Comparison of ENCODE assay signal across 17 cellular contexts in the genomic region with DNA sequence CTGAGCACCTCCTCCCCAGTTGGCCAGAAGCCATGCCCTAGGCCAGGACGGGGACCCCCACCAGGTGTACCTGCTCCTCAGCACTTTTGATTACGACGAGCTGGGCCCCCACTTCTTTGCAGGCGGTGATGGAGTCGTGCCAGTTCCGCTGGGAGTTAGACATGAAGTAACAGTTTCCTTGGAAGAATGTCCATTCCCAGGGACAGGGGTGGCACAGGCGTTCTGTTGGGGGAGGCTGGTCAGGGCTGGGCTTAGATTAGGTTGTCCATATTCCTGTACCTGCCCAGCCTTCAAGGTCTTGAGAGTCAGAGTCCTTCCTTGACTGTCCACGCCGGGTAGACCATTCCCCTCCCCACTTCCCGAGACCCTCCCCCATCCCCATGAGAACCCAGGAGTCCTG. TPM values are rescaled to one million over a fixed set of nuclear protein-coding genes. Genes with fewer than 3 reads are reported as not detected.
DNase-seq lines count a peak whose midpoint lies in the region; ATAC-seq lines count a peak whose summit lies in the region.
"Had no signal": no experiment of that assay in that cellular context is flagged by ENCODE, and none has a peak within 500 bp of the region (broad histone marks: within the 10 kb centered on the region; RNA-seq: fewer than 3 reads in every experiment).

No MANE protein-coding gene starts in this region.

- H3K4me1 Mint-ChIP-seq in activated T-cell treated with anti-CD3 and anti-CD28 coated beads, Interleukin-2, amount 50 U/mL, for 24 hours (ENCODE audit: low read depth): peaks cover 14% of the 10 kb centered on the region
- H3K4me1 Mint-ChIP-seq in activated T-cell treated with anti-CD3 and anti-CD28 coated beads, Interleukin-2, amount 50 U/mL, for 72 hours (ENCODE audit: low read depth): peaks cover 10% of the 10 kb centered on the region
- peaks cover 81% of the 10 kb centered on the region for H3K4me1 Mint-ChIP-seq in dendritic cell treated with granulocyte-macrophage colony-stimulating factor and Interleukin-4, amounts not matched to agents 40 ng/mL and 50 ng/mL, for 4 days (ENCODE audit: low read depth)
- no peaks in the 10 kb centered on the region for H3K4me1 Mint-ChIP-seq in effector memory CD8-positive, alpha-beta T cell (ENCODE audit: low read depth in 2 of 2)

- intact Hi-C loops in dendritic cell treated with granulocyte-macrophage colony-stimulating factor and Interleukin-4, amounts not matched to agents 40 ng/mL and 50 ng/mL, for 4 days (cut with micrococcal nuclease): loop anchor here (5.0 kb wide), 1 partner anchor 37 kb away; no protein-coding TSS in a partner anchor
- intact Hi-C loops in posterior vena cava (cut with DNase I): loop anchor here in 1 of 2 donors (1.0 kb wide), 1 partner anchor 34 kb away; no protein-coding TSS in a partner anchor

- no peaks in the 10 kb centered on the region for H3K36me3 Mint-ChIP-seq in activated T-cell treated with anti-CD3 and anti-CD28 coated beads, Interleukin-2, amount 50 U/mL, for 24 hours (ENCODE audit: low read depth)
- peaks cover 3% of the 10 kb centered on the region in 2 donors for H3K36me3 Mint-ChIP-seq in activated T-cell treated with anti-CD3 and anti-CD28 coated beads, Interleukin-2, amount 50 U/mL, for 72 hours (ENCODE audit: insufficient read depth in 2 of 2)
- H3K36me3 Mint-ChIP-seq in dendritic cell treated with granulocyte-macrophage colony-stimulating factor and Interleukin-4, amounts not matched to agents 40 ng/mL and 50 ng/mL, for 4 days (ENCODE audit: low read depth): peaks cover 75% of the 10 kb centered on the region
- H3K36me3 Mint-ChIP-seq in effector memory CD8-positive, alpha-beta T cell (ENCODE audit: insufficient read depth): no peaks in the 10 kb centered on the region

- H3K27ac Mint-ChIP-seq in activated T-cell treated with anti-CD3 and anti-CD28 coated beads, Interleukin-2, amount 50 U/mL, for 24 hours: no peak overlapping the region
- H3K27ac Mint-ChIP-seq in activated T-cell treated with anti-CD3 and anti-CD28 coated beads, Interleukin-2, amount 50 U/mL, for 72 hours: no peak overlapping the region
- H3K27ac Mint-ChIP-seq in dendritic cell treated with granulocyte-macrophage colony-stimulating factor and Interleukin-4, amounts not matched to agents 40 ng/mL and 50 ng/mL, for 4 days: peak overlapping the region; percentile 71
- no peak overlapping the region for H3K27ac Mint-ChIP-seq in effector memory CD8-positive, alpha-beta T cell
- H3K27ac Mint-ChIP-seq: CD4-positive, alpha-beta T cell had no signal

- DNase-seq in activated T-cell treated with anti-CD3 and anti-CD28 coated beads, Interleukin-2, amount 50 U/mL, for 24 hours: peak; percentile 28
- DNase-seq in activated T-cell treated with anti-CD3 and anti-CD28 coated beads, Interleukin-2, amount 50 U/mL, for 72 hours: no peak
- DNase-seq in posterior vena cava (ENCODE audit: low spot score) (peak; percentile 67), DMS 273 (lab: John Stamatoyannopoulos, UW; ENCODE audit: unreplicated experiment) (no peak)
- DNase-seq in effector memory CD8-positive, alpha-beta T cell: no peak
- DNase-seq: C1 segment of cervical spinal cord; Calu3; CD4-positive, alpha-beta T cell; GOT3 had no signal

- H3K9me3 Mint-ChIP-seq in activated T-cell treated with anti-CD3 and anti-CD28 coated beads, Interleukin-2, amount 50 U/mL, for 24 hours: peaks cover 4% of the 10 kb centered on the region
- peaks cover 2 to 3% of the 10 kb centered on the region in 2 donors for H3K9me3 Mint-ChIP-seq in activated T-cell treated with anti-CD3 and anti-CD28 coated beads, Interleukin-2, amount 50 U/mL, for 72 hours
- no peaks in the 10 kb centered on the region for H3K9me3 Mint-ChIP-seq in dendritic cell treated with granulocyte-macrophage colony-stimulating factor and Interleukin-4, amounts not matched to agents 40 ng/mL and 50 ng/mL, for 4 days
- H3K9me3 Mint-ChIP-seq in effector memory CD8-positive, alpha-beta T cell: peaks cover 2 to 5% of the 10 kb centered on the region in 2 donors

- ATAC-seq in activated T-cell treated with anti-CD3 and anti-CD28 coated beads, Interleukin-2, amount 50 U/mL, for 72 hours (replicated peaks in 1 of 2): no peak
- ATAC-seq in HG02642 (IDR thresholded peaks at IDR 0.05; ENCODE audit: poor library complexity, unreplicated experiment) (no peak), GM21390 (IDR thresholded peaks at IDR 0.05; ENCODE audit: unreplicated experiment) (no peak)
- ATAC-seq in effector memory CD8-positive, alpha-beta T cell (replicated peaks): no peak
- ATAC-seq: HepG2 had no signal

- no peak overlapping the region for H3K4me3 Mint-ChIP-seq in activated T-cell treated with anti-CD3 and anti-CD28 coated beads, Interleukin-2, amount 50 U/mL, for 24 hours
- H3K4me3 Mint-ChIP-seq in activated T-cell treated with anti-CD3 and anti-CD28 coated beads, Interleukin-2, amount 50 U/mL, for 72 hours: no peak overlapping the region
- peak overlapping the region; percentile 77 for H3K4me3 Mint-ChIP-seq in dendritic cell treated with granulocyte-macrophage colony-stimulating factor and Interleukin-4, amounts not matched to agents 40 ng/mL and 50 ng/mL, for 4 days
- no peak overlapping the region for H3K4me3 Mint-ChIP-seq in effector memory CD8-positive, alpha-beta T cell
- H3K4me3 Mint-ChIP-seq: CD4-positive, alpha-beta T cell had no signal

- H3K27me3 Mint-ChIP-seq in activated T-cell treated with anti-CD3 and anti-CD28 coated beads, Interleukin-2, amount 50 U/mL, for 24 hours: peaks cover 63% of the 10 kb centered on the region
- peaks cover 63% of the 10 kb centered on the region for H3K27me3 Mint-ChIP-seq in activated T-cell treated with anti-CD3 and anti-CD28 coated beads, Interleukin-2, amount 50 U/mL, for 72 hours (ENCODE audit: low read depth)
- no peaks in the 10 kb centered on the region for H3K27me3 Mint-ChIP-seq in dendritic cell treated with granulocyte-macrophage colony-stimulating factor and Interleukin-4, amounts not matched to agents 40 ng/mL and 50 ng/mL, for 4 days
- H3K27me3 Mint-ChIP-seq in effector memory CD8-positive, alpha-beta T cell: peaks cover 29 to 38% of the 10 kb centered on the region in 2 donors

RNA-seq across cellular contexts. Expression of gene CD209, which starts 2.5 kb away (rescaled TPM):
- total RNA-seq in activated T-cell treated with anti-CD3 and anti-CD28 coated beads, Interleukin-2, amount 50 U/mL, for 72 hours: not detected
- 10 to 100 TPM; 13.4 to 23.0 TPM for total RNA-seq in posterior vena cava
- total RNA-seq: A673; Calu3; CD4-positive, alpha-beta T cell; G401; HepG2; HT1080 had no signal

RNA-seq across cellular contexts. Expression of gene CLEC4G, which starts 13.0 kb away (rescaled TPM):
- not detected for total RNA-seq in activated T-cell treated with anti-CD3 and anti-CD28 coated beads, Interleukin-2, amount 50 U/mL, for 72 hours
- 1 to 10 TPM; 2.2 to 6.6 TPM for total RNA-seq in posterior vena cava
- total RNA-seq: A673; Calu3; CD4-positive, alpha-beta T cell; G401; GM12878; HepG2; HT1080 had no signal

RNA-seq across cellular contexts. Expression of gene CLEC4M, which starts 18.2 kb away (rescaled TPM):
- total RNA-seq in activated T-cell treated with anti-CD3 and anti-CD28 coated beads, Interleukin-2, amount 50 U/mL, for 72 hours: not detected
- under 1 TPM in 1 of 2 donors, not detected in 1; 0.38 TPM for total RNA-seq in posterior vena cava
- total RNA-seq: A673; Calu3; CD4-positive, alpha-beta T cell; G401; HepG2; HT1080 had no signal

RNA-seq across cellular contexts. Expression of gene FCER2, which starts 42.9 kb away (rescaled TPM):
- total RNA-seq in activated T-cell treated with anti-CD3 and anti-CD28 coated beads, Interleukin-2, amount 50 U/mL, for 72 hours: 1 to 10 TPM; 2.3 to 7.7 TPM
- total RNA-seq in posterior vena cava: under 1 TPM; 0.23 to 0.71 TPM
- total RNA-seq: A673; Calu3; CD4-positive, alpha-beta T cell; G401; HepG2; HT1080 had no signal

Comparison
In these comparisons a context has a peak if more than half of its experiments do, and no peak if none do; other contexts are left out.
1. DNase-seq: peak in activated T-cell treated with anti-CD3 and anti-CD28 coated beads, Interleukin-2, amount 50 U/mL, for 24 hours (single experiment) and posterior vena cava (single experiment); none in activated T-cell treated with anti-CD3 and anti-CD28 coated beads, Interleukin-2, amount 50 U/mL, for 72 hours (0 of 2), DMS 273 (single experiment) and effector memory CD8-positive, alpha-beta T cell (0 of 3).
2. RNA of gene CD209, which starts 2.5 kb away (total RNA-seq): 13.4 to 23.0 TPM in posterior vena cava; not detected in activated T-cell treated with anti-CD3 and anti-CD28 coated beads, Interleukin-2, amount 50 U/mL, for 72 hours; every median in the first group is over 10 times any median in the second.